24 cellular contexts compared by ENCODE assay signal in genomic region chr6:968791-969190, GRCh38.
"Had no signal": no experiment of that assay in that cellular context is flagged by ENCODE, and none has a peak within 500 bp of the region (broad histone marks: within the 10 kb centered on the region; RNA-seq: fewer than 3 reads in every experiment).

No MANE protein-coding gene starts in this region.

- ATAC-seq: activated CD4-positive, alpha-beta T cell treated with anti-CD3 and anti-CD28 coated beads for 36 hours; activated T-cell treated with anti-CD3 and anti-CD28 coated beads, Interleukin-2, amount 50 U/mL, for 72 hours; esophagus mucosa had no signal

- H3K27ac Mint-ChIP-seq: activated CD4-positive, alpha-beta memory T cell treated with anti-CD3 and anti-CD28 coated beads for 36 hours; activated CD4-positive, alpha-beta T cell treated with anti-CD3 and anti-CD28 coated beads for 36 hours; activated CD4-positive, alpha-beta T cell treated with anti-CD3 and anti-CD28 coated beads, Interleukin-2, amount 10 ng/mL, durations not matched to agents 24 days and 14 days; activated naive CD8-positive, alpha-beta T cell; activated T-cell treated with anti-CD3 and anti-CD28 coated beads, Interleukin-2, amount 50 U/mL, for 24 hours; activated T-cell treated with anti-CD3 and anti-CD28 coated beads, Interleukin-2, amount 50 U/mL, for 72 hours; dendritic cell treated with granulocyte-macrophage colony-stimulating factor and Interleukin-4, amounts not matched to agents 40 ng/mL and 50 ng/mL, for 4 days; endodermal cell had no signal

- H3K27me3 Mint-ChIP-seq: dendritic cell treated with granulocyte-macrophage colony-stimulating factor and Interleukin-4, amounts not matched to agents 40 ng/mL and 50 ng/mL, for 4 days had no signal

- H3K36me3 ChIP-seq: brain microvascular endothelial cell had no signal

- H3K9me3 Mint-ChIP-seq: activated CD4-positive, alpha-beta memory T cell treated with anti-CD3 and anti-CD28 coated beads for 36 hours; activated CD4-positive, alpha-beta T cell treated with anti-CD3 and anti-CD28 coated beads, Interleukin-2, amount 10 ng/mL, durations not matched to agents 24 days and 14 days; activated T-cell treated with anti-CD3 and anti-CD28 coated beads, Interleukin-2, amount 50 U/mL, for 72 hours; central memory CD8-positive, alpha-beta T cell; dendritic cell treated with granulocyte-macrophage colony-stimulating factor and Interleukin-4, amounts not matched to agents 40 ng/mL and 50 ng/mL, for 4 days; endodermal cell had no signal

- H3K36me3 Mint-ChIP-seq: activated CD4-positive, alpha-beta memory T cell treated with anti-CD3 and anti-CD28 coated beads for 36 hours; activated naive CD8-positive, alpha-beta T cell had no signal

- DNase-seq: activated CD4-positive, alpha-beta memory T cell treated with anti-CD3 and anti-CD28 coated beads for 36 hours; activated CD4-positive, alpha-beta T cell treated with anti-CD3 and anti-CD28 coated beads for 36 hours; activated CD4-positive, alpha-beta T cell treated with anti-CD3 and anti-CD28 coated beads, Interleukin-2, amount 10 ng/mL, durations not matched to agents 24 days and 14 days; activated CD4-positive, CD25-positive, alpha-beta regulatory T cell; activated CD4-positive, CD25-positive, alpha-beta regulatory T cell treated with anti-CD3 and anti-CD28 coated beads, Interleukin-2, amount 50 U/mL, for 72 hours; activated CD8-positive, alpha-beta memory T cell treated with anti-CD3 and anti-CD28 coated beads, Interleukin-2, amount 50 U/mL, for 48 hours; activated gamma-delta T cell; activated naive CD4-positive, alpha-beta T cell; activated naive CD4-positive, alpha-beta T cell treated with anti-CD3 and anti-CD28 coated beads, Interleukin-2, amount 50 U/mL, for 16 hours; activated T-cell treated with anti-CD3 and anti-CD28 coated beads for 4 hours; activated T-cell treated with anti-CD3 and anti-CD28 coated beads, Interleukin-2, amount 50 U/mL, for 24 hours; activated T-cell treated with anti-CD3 and anti-CD28 coated beads, Interleukin-2, amount 50 U/mL, for 72 hours; amniotic stem cell; brain microvascular endothelial cell; effector memory CD4-positive, alpha-beta T cell; endodermal cell; foreskin fibroblast; T-helper 2 cell had no signal

- H3K27ac ChIP-seq: brain microvascular endothelial cell, coronary artery, dorsolateral prefrontal cortex had no signal

- H3K4me3 ChIP-seq: coronary artery, dorsolateral prefrontal cortex had no signal

- H3K27me3 ChIP-seq: brain microvascular endothelial cell had no signal

- H3K4me3 Mint-ChIP-seq: activated CD4-positive, alpha-beta memory T cell treated with anti-CD3 and anti-CD28 coated beads for 36 hours; activated CD4-positive, alpha-beta T cell treated with anti-CD3 and anti-CD28 coated beads for 36 hours; activated CD4-positive, alpha-beta T cell treated with anti-CD3 and anti-CD28 coated beads, Interleukin-2, amount 10 ng/mL, durations not matched to agents 24 days and 14 days; activated naive CD8-positive, alpha-beta T cell; activated T-cell treated with anti-CD3 and anti-CD28 coated beads, Interleukin-2, amount 50 U/mL, for 24 hours; activated T-cell treated with anti-CD3 and anti-CD28 coated beads, Interleukin-2, amount 50 U/mL, for 72 hours; central memory CD8-positive, alpha-beta T cell; dendritic cell treated with granulocyte-macrophage colony-stimulating factor and Interleukin-4, amounts not matched to agents 40 ng/mL and 50 ng/mL, for 4 days; endodermal cell had no signal

- H3K4me1 Mint-ChIP-seq: activated CD4-positive, alpha-beta T cell treated with anti-CD3 and anti-CD28 coated beads for 36 hours; activated CD4-positive, alpha-beta T cell treated with anti-CD3 and anti-CD28 coated beads, Interleukin-2, amount 10 ng/mL, durations not matched to agents 24 days and 14 days; central memory CD8-positive, alpha-beta T cell; endodermal cell had no signal
